Comparison of ENCODE assay signal across 6 cellular contexts in the genomic region with DNA sequence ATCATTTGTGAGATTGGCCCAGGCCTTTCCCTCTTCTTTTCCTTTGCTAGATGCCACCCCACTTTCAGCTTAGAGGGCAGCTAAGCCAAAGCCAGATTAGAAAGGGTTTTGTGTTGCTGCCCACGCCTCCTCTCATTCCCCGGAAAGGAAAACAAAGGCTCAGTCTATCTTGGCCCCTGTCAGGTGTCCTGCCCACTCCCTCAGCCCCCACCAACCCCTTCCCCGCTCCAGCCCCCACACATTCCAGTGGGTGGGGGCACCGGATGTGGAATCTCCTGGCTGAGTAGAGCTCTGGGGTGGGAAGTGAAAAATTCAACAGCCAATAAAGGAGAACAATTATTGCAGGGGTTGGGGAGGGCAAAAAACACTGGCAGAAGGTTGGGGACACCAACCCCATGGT. TPM values are rescaled to one million over a fixed set of nuclear protein-coding genes. Genes with fewer than 3 reads are reported as not detected.
DNase-seq lines count a peak whose midpoint lies in the region; ATAC-seq and TF ChIP-seq lines count a peak whose summit lies in the region.

No MANE protein-coding gene starts in this region.

- H3K27ac ChIP-seq in OCI-LY1 (ENCODE audit: low read depth, low read length, poor library complexity, severe bottlenecking) (peak overlapping the region; percentile 81), skeletal muscle tissue (ENCODE audit: low read depth, low read length) (peak overlapping the region; percentile 91)

- DNase-seq in effector memory CD8-positive, alpha-beta T cell: no peak
- no peak for DNase-seq in stimulated activated naive B cell treated with anti-CD40 and anti-IgM and Interleukin-4, amounts not matched to agents 10 μg/mL and 1 μg/mL and 100 μg/mL, for 72 hours
- no peak for DNase-seq in HuH-7 (ENCODE audit: low spot score)

- peak overlapping the region; percentile 97; the same call in 1 of the 2 replicates for H3K4me2 ChIP-seq in OCI-LY1 (ENCODE audit: low read length)

- H4K20me1 ChIP-seq in OCI-LY1 (ENCODE audit: insufficient read depth, low read length): no peaks in the 10 kb centered on the region

- H3K9ac ChIP-seq in OCI-LY1 (ENCODE audit: low read length): no peak overlapping the region; the same call in 1 of the 2 replicates
- peak overlapping the region; percentile 61 to 90 (median 89) for H3K9ac ChIP-seq in skeletal muscle tissue (ENCODE audit: low read depth in 1 of 3, low read length in 3 of 3)

- no peak overlapping the region for H2AFZ ChIP-seq in OCI-LY1 (ENCODE audit: low read length)

- H3K27me3 Mint-ChIP-seq in effector memory CD8-positive, alpha-beta T cell: no peaks in the 10 kb centered on the region
- H3K27me3 Mint-ChIP-seq in stimulated activated naive B cell treated with anti-CD40 and anti-IgM and Interleukin-4, amounts not matched to agents 10 μg/mL and 1 μg/mL and 100 μg/mL, for 72 hours: no peaks in the 10 kb centered on the region

- H3K27me3 ChIP-seq in OCI-LY1 (ENCODE audit: insufficient read depth, low read length) (no peaks in the 10 kb centered on the region), skeletal muscle tissue (ENCODE audit: control insufficient read depth in 3 of 3, insufficient read depth in 3 of 3, low read length in 3 of 3) (no peaks in the 10 kb centered on the region)

- peak overlapping the region; percentile 67 to 97 for H3K27ac Mint-ChIP-seq in effector memory CD8-positive, alpha-beta T cell
- H3K27ac Mint-ChIP-seq in stimulated activated naive B cell treated with anti-CD40 and anti-IgM and Interleukin-4, amounts not matched to agents 10 μg/mL and 1 μg/mL and 100 μg/mL, for 72 hours: no peak overlapping the region

- H3K4me3 Mint-ChIP-seq in effector memory CD8-positive, alpha-beta T cell: peak overlapping the region; percentile 92 to 94
- no peak overlapping the region for H3K4me3 Mint-ChIP-seq in stimulated activated naive B cell treated with anti-CD40 and anti-IgM and Interleukin-4, amounts not matched to agents 10 μg/mL and 1 μg/mL and 100 μg/mL, for 72 hours

- no peaks in the 10 kb centered on the region for H3K9me2 ChIP-seq in OCI-LY1 (ENCODE audit: low read depth, low read length)

- TF ChIP-seq CTCF in OCI-LY1 (IDR thresholded peaks at IDR 0.05; ENCODE audit: low read length): no peak

- no peaks in the 10 kb centered on the region for H3F3A ChIP-seq in OCI-LY1 (ENCODE audit: insufficient read depth, low read length)

- H3K4me3 ChIP-seq in OCI-LY1 (ENCODE audit: low read depth, low read length, poor library complexity, severe bottlenecking): no peak overlapping the region
- peak overlapping the region; percentile 35 to 78 (median 51) for H3K4me3 ChIP-seq in skeletal muscle tissue (ENCODE audit: low read length in 3 of 3)

- H3K9me3 ChIP-seq in OCI-LY1 (ENCODE audit: low read length): no peaks in the 10 kb centered on the region
- H3K9me3 ChIP-seq in skeletal muscle tissue (ENCODE audit: control insufficient read depth in 3 of 3, low read length in 3 of 3): no peaks in the 10 kb centered on the region

- peaks cover 17% of the 10 kb centered on the region for H3K36me3 Mint-ChIP-seq in effector memory CD8-positive, alpha-beta T cell (ENCODE audit: insufficient read depth)
- H3K36me3 Mint-ChIP-seq in stimulated activated naive B cell treated with anti-CD40 and anti-IgM and Interleukin-4, amounts not matched to agents 10 μg/mL and 1 μg/mL and 100 μg/mL, for 72 hours: peaks cover 4 to 14% of the 10 kb centered on the region in 2 donors

- H3K4me1 Mint-ChIP-seq in effector memory CD8-positive, alpha-beta T cell (ENCODE audit: low read depth in 2 of 2): peaks cover 18 to 24% of the 10 kb centered on the region in 2 donors
- H3K4me1 Mint-ChIP-seq in stimulated activated naive B cell treated with anti-CD40 and anti-IgM and Interleukin-4, amounts not matched to agents 10 μg/mL and 1 μg/mL and 100 μg/mL, for 72 hours: peaks cover 24 to 43% of the 10 kb centered on the region in 2 donors

- H3K9me3 Mint-ChIP-seq in effector memory CD8-positive, alpha-beta T cell: peaks cover 0 to 1% of the 10 kb centered on the region in 2 donors
- H3K9me3 Mint-ChIP-seq in stimulated activated naive B cell treated with anti-CD40 and anti-IgM and Interleukin-4, amounts not matched to agents 10 μg/mL and 1 μg/mL and 100 μg/mL, for 72 hours: no peaks in the 10 kb centered on the region

- no peaks in the 10 kb centered on the region for H3K79me2 ChIP-seq in OCI-LY1 (ENCODE audit: insufficient read depth, low read length)

- peaks cover 36% of the 10 kb centered on the region for H3K4me1 ChIP-seq in OCI-LY1 (ENCODE audit: insufficient read depth, low read length, severe bottlenecking)
- peaks cover 73 to 83% (median 79%) of the 10 kb centered on the region in 3 donors for H3K4me1 ChIP-seq in skeletal muscle tissue (ENCODE audit: control insufficient read depth in 3 of 3, insufficient read depth in 3 of 3, low read length in 3 of 3)

- no peak for ATAC-seq in effector memory CD8-positive, alpha-beta T cell (replicated peaks)
- ATAC-seq in stimulated activated naive B cell treated with anti-CD40 and anti-IgM and Interleukin-4, amounts not matched to agents 10 μg/mL and 1 μg/mL and 100 μg/mL, for 72 hours (replicated peaks): no peak
- ATAC-seq in GM19328 (IDR thresholded peaks at IDR 0.05; ENCODE audit: unreplicated experiment): no peak

- H3K36me3 ChIP-seq in OCI-LY1 (ENCODE audit: insufficient read depth, low read length) (no peaks in the 10 kb centered on the region), skeletal muscle tissue (ENCODE audit: control insufficient read depth in 3 of 3, insufficient read depth in 3 of 3, low read length in 3 of 3) (peaks cover 0 to 5% (median 2%) of the 10 kb centered on the region in 3 donors)

RNA-seq across cellular contexts. Expression of a gene that starts 2.2 kb away (rescaled TPM):
- total RNA-seq in skeletal muscle tissue: 19.8 TPM

RNA-seq across cellular contexts. Expression of a gene that starts 2.2 kb away (rescaled TPM):
- 42.3 TPM for total RNA-seq in skeletal muscle tissue

RNA-seq across cellular contexts. Expression of a gene that starts 10.3 kb away (rescaled TPM):
- 123 TPM for total RNA-seq in skeletal muscle tissue

RNA-seq across cellular contexts. Expression of a gene that starts 10.8 kb away (rescaled TPM):
- 1,640 TPM for total RNA-seq in skeletal muscle tissue

RNA-seq across cellular contexts. Expression of a gene that starts 24.9 kb away (rescaled TPM):
- 3.1 TPM for total RNA-seq in skeletal muscle tissue

Comparison
In these comparisons a context has a peak if more than half of its experiments do, and no peak if none do; other contexts are left out.
1. H3K4me3 Mint-ChIP-seq: peak in effector memory CD8-positive, alpha-beta T cell (2 of 2); none in stimulated activated naive B cell treated with anti-CD40 and anti-IgM and Interleukin-4, amounts not matched to agents 10 μg/mL and 1 μg/mL and 100 μg/mL, for 72 hours (0 of 2).